Comparison of ENCODE assay signal across 30 cellular contexts in genomic region chr6:27957526-27957925, GRCh38. TPM values are rescaled to one million over a fixed set of nuclear protein-coding genes. Genes with fewer than 3 reads are reported as not detected.
"Had no signal": no experiment of that assay in that cellular context is flagged by ENCODE, and none has a peak within 500 bp of the region (broad histone marks: within the 10 kb centered on the region; RNA-seq: fewer than 3 reads in every experiment).

No MANE protein-coding gene starts in this region.

- ATAC-seq: activated CD8-positive, alpha-beta T cell treated with anti-CD3 and anti-CD28 coated beads for 36 hours; activated T-cell treated with anti-CD3 and anti-CD28 coated beads, Interleukin-2, amount 50 U/mL, for 72 hours; activated T-helper 17 cell treated with anti-CD3 and anti-CD28 coated beads, Interleukin-2, amount 50 U/mL, for 72 hours; PC-3 had no signal

- H3K27ac ChIP-seq: brain microvascular endothelial cell, Peyer's patch, SJSA1 had no signal

- H3K36me3 ChIP-seq: brain microvascular endothelial cell, MG63, Peyer's patch, SJSA1 had no signal

- H3K9me2 ChIP-seq: SK-N-SH had no signal

- DNase-seq: activated CD4-positive, alpha-beta T cell treated with anti-CD3 and anti-CD28 coated beads, Interleukin-2, amount 10 ng/mL, durations not matched to agents 24 days and 14 days; activated CD4-positive, alpha-beta T cell treated with anti-CD3 and anti-CD28 coated beads, Interleukin-2, amount 50 U/mL, for 4 hours; activated CD8-positive, alpha-beta T cell treated with anti-CD3 and anti-CD28 coated beads for 36 hours; activated effector memory CD4-positive, alpha-beta T cell treated with anti-CD3 and anti-CD28 coated beads, Interleukin-2, amount 50 U/mL, for 16 hours; activated naive CD4-positive, alpha-beta T cell; activated naive CD4-positive, alpha-beta T cell treated with anti-CD3 and anti-CD28 coated beads, Interleukin-2, amount 50 U/mL, for 16 hours; activated naive CD8-positive, alpha-beta T cell treated with anti-CD3 and anti-CD28 coated beads for 36 hours; activated T-cell treated with anti-CD3 and anti-CD28 coated beads, Interleukin-2, amount 50 U/mL, for 1 hour; activated T-cell treated with anti-CD3 and anti-CD28 coated beads, Interleukin-2, amount 50 U/mL, for 72 hours; amniotic stem cell; aorta; brain microvascular endothelial cell; MG63; NCI-H1048; NCI-H1105 treated with DMSO at 0.1 percent for 48 hours; NCI-H1436; NCI-H1694; NCI-H2029; NCI-H345; NCI-H524 treated with DMSO at 0.1 percent for 48 hours; PC-3; Peyer's patch; RPMI8226; SHP77 treated with DMSO at 0.1 percent for 48 hours; SK-N-SH had no signal

- FAIRE-seq: TTC549 had no signal

- H3K4me3 ChIP-seq: MG63, Peyer's patch, SJSA1 had no signal

- H3K9me3 ChIP-seq: MG63, Peyer's patch, SJSA1, SK-N-SH had no signal

- H3K4me2 ChIP-seq: SK-N-SH had no signal

- H3K27me3 ChIP-seq: brain microvascular endothelial cell, Peyer's patch, SJSA1 had no signal

- H3K9ac ChIP-seq: SK-N-SH had no signal

- H3K4me1 ChIP-seq: Peyer's patch, SJSA1 had no signal

RNA-seq across cellular contexts. Expression of gene OR2B6, which starts 0.5 kb away (rescaled TPM):
- total RNA-seq: activated CD4-positive, alpha-beta T cell treated with anti-CD3 and anti-CD28 coated beads, Interleukin-2, amount 10 ng/mL, durations not matched to agents 24 days and 14 days; activated CD8-positive, alpha-beta memory T cell treated with anti-CD3 and anti-CD28 coated beads for 36 hours; activated CD8-positive, alpha-beta T cell treated with anti-CD3 and anti-CD28 coated beads for 36 hours; activated naive CD8-positive, alpha-beta T cell treated with anti-CD3 and anti-CD28 coated beads for 36 hours; aorta; PC-3; Peyer's patch; SJSA1 had no signal
- polyA plus RNA-seq: aorta had no signal

RNA-seq across cellular contexts. Expression of gene OR2B2, which starts 45.3 kb away (rescaled TPM):
- total RNA-seq: activated CD4-positive, alpha-beta T cell treated with anti-CD3 and anti-CD28 coated beads, Interleukin-2, amount 10 ng/mL, durations not matched to agents 24 days and 14 days; activated CD8-positive, alpha-beta memory T cell treated with anti-CD3 and anti-CD28 coated beads for 36 hours; activated CD8-positive, alpha-beta T cell treated with anti-CD3 and anti-CD28 coated beads for 36 hours; activated naive CD8-positive, alpha-beta T cell treated with anti-CD3 and anti-CD28 coated beads for 36 hours; activated T-cell treated with anti-CD3 and anti-CD28 coated beads, Interleukin-2, amount 50 U/mL, for 72 hours; activated T-helper 17 cell treated with anti-CD3 and anti-CD28 coated beads, Interleukin-2, amount 50 U/mL, for 72 hours; aorta; NCI-H460; PC-3; Peyer's patch; SJSA1 had no signal
- polyA plus RNA-seq: aorta, SK-N-SH had no signal
